Comparison of ENCODE assay signal across 23 cellular contexts in genomic region chr7:138958026-138958956, GRCh38. TPM values are rescaled to one million over a fixed set of nuclear protein-coding genes. Genes with fewer than 3 reads are reported as not detected.
A peak's percentile ranks its signal among the peaks of the same experiment; 100 is the strongest.
DNase-seq lines count a peak whose midpoint lies in the region; ATAC-seq, FAIRE-seq and TF ChIP-seq lines count a peak whose summit lies in the region.
"Had no signal": no experiment of that assay in that cellular context is flagged by ENCODE, and none has a peak within 500 bp of the region (broad histone marks: within the 10 kb centered on the region; RNA-seq: fewer than 3 reads in every experiment).

No MANE protein-coding gene starts in this region.

- H3K9ac ChIP-seq in HepG2 (ENCODE audit: insufficient read depth, low read depth, low read length) (no peak overlapping the region), colonic mucosa (ENCODE audit: low read depth in 2 of 2, low read length in 2 of 2) (no peak overlapping the region)
- H3K9ac ChIP-seq: BLaER1 treated with 17β-estradiol and CSF1 and Interleukin-3, amounts not matched to agents 10 nM and 100 nM had no signal

- H3K27me3 ChIP-seq in right lobe of liver (no peaks in the 10 kb centered on the region), HepG2 (ENCODE audit: control insufficient read depth in 1 of 2, insufficient read depth in 2 of 2, low read length in 2 of 2) (no peaks in the 10 kb centered on the region), dorsolateral prefrontal cortex (peaks cover 0 to 12% (median 0%) of the 10 kb centered on the region in 45 donors), colonic mucosa (no peaks in the 10 kb centered on the region)
- H3K27me3 ChIP-seq: BLaER1 treated with 17β-estradiol and CSF1 and Interleukin-3, amounts not matched to agents 10 nM and 100 nM; brain microvascular endothelial cell; esophagus muscularis mucosa; uterus had no signal

- TF ChIP-seq RAD21 in HepG2 (CRISPR knock-in tag; IDR thresholded peaks at IDR 0.05): no peak

- H3K4me2 ChIP-seq in HepG2 (ENCODE audit: low read depth, low read length): no peak overlapping the region
- H3K4me2 ChIP-seq: BLaER1 treated with 17β-estradiol and CSF1 and Interleukin-3, amounts not matched to agents 10 nM and 100 nM had no signal

- no peaks in the 10 kb centered on the region for H3K27me3 Mint-ChIP-seq in nephron progenitor cell (ENCODE audit: low read depth, poor library complexity)
- H3K27me3 Mint-ChIP-seq: activated naive CD8-positive, alpha-beta T cell treated with anti-CD3 and anti-CD28 coated beads for 36 hours had no signal

- 65% methylated on average over 18 of the region's 20 CpGs for WGBS in right lobe of liver (ENCODE audit: insufficient coverage, low coverage, low lambda C conversion rate, missing lambda C conversion rate)
- 84% methylated on average over 20 of the region's 20 CpGs for WGBS in HepG2 (ENCODE audit: low lambda C conversion rate)

- H3K27ac ChIP-seq in right lobe of liver (no peak overlapping the region), HepG2 (ENCODE audit: extremely low read length, insufficient read depth, low read length) (no peak overlapping the region), dorsolateral prefrontal cortex (peak overlapping the region in 34 of 59 donors; percentile 4 to 75 (median 55)), colonic mucosa (no peak overlapping the region)
- H3K27ac ChIP-seq: BLaER1 treated with 17β-estradiol and CSF1 and Interleukin-3, amounts not matched to agents 10 nM and 100 nM; brain microvascular endothelial cell; esophagus muscularis mucosa; skin epidermis; uterus had no signal

- peaks cover 29% of the 10 kb centered on the region for H3K4me1 Mint-ChIP-seq in nephron progenitor cell
- H3K4me1 Mint-ChIP-seq: activated naive CD8-positive, alpha-beta T cell treated with anti-CD3 and anti-CD28 coated beads for 36 hours had no signal

- H2AFZ ChIP-seq in HepG2 (ENCODE audit: low read length): no peak overlapping the region

- no TSS peak for BruUV-seq in HepG2 (replicated peaks; lab: Mats Ljungman, UMichigan)

- intact Hi-C loops in right lobe of liver (cut with DNase I) (no loop called here), HepG2 (cut with micrococcal nuclease; ENCODE audit: unreplicated experiment) (no loop called here), dorsolateral prefrontal cortex (cut with DNase I) (no loop called here), colonic mucosa (cut with DNase I) (no loop called here)

- TF ChIP-seq CTCF in right lobe of liver (IDR thresholded peaks at IDR 0.05) (no peak), HepG2 (CRISPR knock-in tag; IDR thresholded peaks at IDR 0.05) (no peak), dorsolateral prefrontal cortex (IDR thresholded peaks at IDR 0.05 in 54 of 56, conservative IDR thresholded peaks at IDR 0.05 in 2 of 56; ENCODE audit: low read depth in 1 of 56, partially characterized antibody in 56 of 56) (no peak), nephron progenitor cell (IDR thresholded peaks at IDR 0.05) (no peak), colonic mucosa (IDR thresholded peaks at IDR 0.05) (no peak)

- H3K4me3 ChIP-seq in right lobe of liver (no peak overlapping the region), HepG2 (replicated peaks in 1 of 3; ENCODE audit: insufficient read depth in 1 of 3, low read depth in 2 of 3, low read length in 3 of 3) (no peak overlapping the region), dorsolateral prefrontal cortex (no peak overlapping the region), colonic mucosa (no peak overlapping the region)
- H3K4me3 ChIP-seq: BLaER1 treated with 17β-estradiol and CSF1 and Interleukin-3, amounts not matched to agents 10 nM and 100 nM; esophagus muscularis mucosa; skin epidermis; uterus had no signal

- H3K36me3 ChIP-seq in right lobe of liver (no peaks in the 10 kb centered on the region), HepG2 (replicated peaks in 1 of 2; ENCODE audit: control insufficient read depth in 1 of 2, insufficient read depth in 2 of 2, low read length in 2 of 2) (no peaks in the 10 kb centered on the region), colonic mucosa (no peaks in the 10 kb centered on the region)
- H3K36me3 ChIP-seq: brain microvascular endothelial cell, esophagus muscularis mucosa, uterus had no signal

- DNase-seq in right lobe of liver: no peak
- DNase-seq in HepG2 (ENCODE audit: low spot score): no peak
- DNase-seq in dorsolateral prefrontal cortex: no peak
- DNase-seq in nephron progenitor cell: no peak
- no peak for DNase-seq in activated CD8-positive, alpha-beta memory T cell treated with anti-CD3 and anti-CD28 coated beads, Interleukin-2, amount 50 U/mL, for 4 hours
- no peak for DNase-seq in NOMO-1 treated with DMSO at 0.1 percent for 48 hours (lab: John Stamatoyannopoulos, UW; ENCODE audit: unreplicated experiment)
- DNase-seq in foreskin melanocyte: no peak
- DNase-seq in colonic mucosa: no peak
- DNase-seq: activated naive CD8-positive, alpha-beta T cell treated with anti-CD3 and anti-CD28 coated beads for 36 hours; brain microvascular endothelial cell; glutamatergic neuron; NCI-H1436 treated with DMSO at 0.1 percent for 48 hours; NCI-H82; stimulated activated CD4-positive, alpha-beta T cell treated with anti-CD3 and anti-CD28 coated beads, Interleukin-4, amount 100 ng/mL, for 1 hour; uterus had no signal

- peaks cover 27% of the 10 kb centered on the region for H3K36me3 Mint-ChIP-seq in nephron progenitor cell (ENCODE audit: low read depth)
- H3K36me3 Mint-ChIP-seq: activated naive CD8-positive, alpha-beta T cell treated with anti-CD3 and anti-CD28 coated beads for 36 hours had no signal

- peaks cover 0 to 8% (median 0%) of the 10 kb centered on the region in 4 donors for H3K4me1 ChIP-seq in right lobe of liver
- H3K4me1 ChIP-seq in HepG2 (ENCODE audit: insufficient read depth, low read length): peaks cover 2% of the 10 kb centered on the region
- no peaks in the 10 kb centered on the region for H3K4me1 ChIP-seq in colonic mucosa
- H3K4me1 ChIP-seq: uterus had no signal

- no peaks in the 10 kb centered on the region for H3K9me3 ChIP-seq in right lobe of liver
- H3K9me3 ChIP-seq in HepG2 (ENCODE audit: low read length): no peaks in the 10 kb centered on the region
- H3K9me3 ChIP-seq in colonic mucosa: no peaks in the 10 kb centered on the region
- H3K9me3 ChIP-seq: esophagus muscularis mucosa, uterus had no signal

- TF ChIP-seq EP300 in HepG2 (IDR thresholded peaks at IDR 0.05; ENCODE audit: low read depth in 2 of 2, low read length in 2 of 2) (no peak), HepG2 (CRISPR knock-in tag; IDR thresholded peaks at IDR 0.05; ENCODE audit: borderline replicate concordance) (no peak)

- CTCF ChIA-PET in HepG2 (lab: Yijun Ruan, JAX; ENCODE audit: low intra/inter-chr PET ratio, low total read pairs): no interaction called here

- H3K4me3 Mint-ChIP-seq in nephron progenitor cell: no peak overlapping the region
- H3K4me3 Mint-ChIP-seq: activated naive CD8-positive, alpha-beta T cell treated with anti-CD3 and anti-CD28 coated beads for 36 hours had no signal

- in situ Hi-C loops in HepG2 (cut with HindIII; ENCODE audit: extremely low pct_ligation_motif_present, low pct_unique_long_range_greater_than_20kb): no loop called here

- H3K27ac Mint-ChIP-seq in nephron progenitor cell: peak overlapping the region; percentile 2
- H3K27ac Mint-ChIP-seq: activated naive CD8-positive, alpha-beta T cell treated with anti-CD3 and anti-CD28 coated beads for 36 hours had no signal

- peaks cover 9% of the 10 kb centered on the region for H3K9me3 Mint-ChIP-seq in nephron progenitor cell

- no peaks in the 10 kb centered on the region for H3K79me2 ChIP-seq in HepG2 (ENCODE audit: insufficient read depth, low read length)

- ATAC-seq in right lobe of liver: peak in 3 of 4 donors; percentile 58 to 89 (median 75)
- ATAC-seq in HepG2: no peak

- no peaks in the 10 kb centered on the region for H4K20me1 ChIP-seq in HepG2 (ENCODE audit: insufficient read depth, low read length)

- no peak for FAIRE-seq in HepG2 (lab: Jason Lieb, UNC)
- FAIRE-seq: A204.1, GM19239, H54, RCC 7860, TTC549 had no signal

- no peak for TF ChIP-seq POLR2A in right lobe of liver (IDR thresholded peaks at IDR 0.05)
- TF ChIP-seq POLR2A in HepG2 (IDR thresholded peaks at IDR 0.05; ENCODE audit: insufficient read depth in 1 of 2, low read depth in 2 of 2, low read length in 2 of 2): no peak

- POLR2A ChIA-PET in HepG2 (lab: Yijun Ruan, JAX): no interaction called here

TF ChIP-seq in HepG2, 621 proteins besides CTCF, POLR2A, EP300 and RAD21 (continues in another document):
- no peak for TF ChIP-seq SIN3B (IDR thresholded peaks at IDR 0.05; ENCODE audit: low read length)
- TF ChIP-seq GZF1 (CRISPR knock-in tag; IDR thresholded peaks at IDR 0.05): no peak
- TF ChIP-seq CEBPG (CRISPR knock-in tag; IDR thresholded peaks at IDR 0.05): no peak
- TF ChIP-seq PHF20 (CRISPR knock-in tag; IDR thresholded peaks at IDR 0.05): no peak

RNA-seq across cellular contexts. Expression of gene KIAA1549, which starts 22.9 kb away (rescaled TPM):
- total RNA-seq in right lobe of liver (1 to 10 TPM in 1 of 6 experiments, under 1 TPM in 5; 0.56 to 1.9 (median 0.68) TPM), HepG2 (2016; rRNA removed; fragmentation: Illumina TruSeq; extraction: Trizol) (1.8 TPM in 2 replicates), dorsolateral prefrontal cortex (10 to 100 TPM in 119 of 120 experiments, 1 to 10 TPM in 1; 7.1 to 36.5 (median 21.1) TPM), colonic mucosa (1 to 10 TPM; 2.9 to 3.5 TPM)
- total RNA-seq in HepG2 (2016; cell fraction: cytosol; rRNA removed; fragmentation: Illumina TruSeq; extraction: Trizol; ENCODE audit: low read depth): 0.88 and 1.0 TPM in 2 replicates
- 1.4 and 1.8 TPM in 2 replicates for total RNA-seq in HepG2 (2016; cell fraction: insoluble cytoplasmic fraction; rRNA removed; fragmentation: Illumina TruSeq; extraction: Trizol)
- total RNA-seq in HepG2 (2016; cell fraction: membrane; rRNA removed; fragmentation: Illumina TruSeq; extraction: Trizol): 1.5 and 2.2 TPM in 2 replicates
- total RNA-seq in HepG2 (2016; cell fraction: nucleus; rRNA removed; fragmentation: Illumina TruSeq; extraction: Trizol): 3.1 and 3.6 TPM in 2 replicates
- 1.1 and 1.2 TPM in 2 replicates for polyA plus RNA-seq in HepG2 (2011; rRNA removed)
- 0.95 and 0.96 TPM in 2 replicates for polyA plus RNA-seq in HepG2 (2011; cell fraction: cytosol; rRNA removed)
- polyA plus RNA-seq in HepG2 (2011; cell fraction: nucleus; rRNA removed): 2.4 and 2.6 TPM in 2 replicates
- 1.3 and 2.0 TPM in 2 replicates for polyA plus RNA-seq in HepG2 (2012)
- polyA plus RNA-seq in HepG2 (2016; cell fraction: cytosol; fragmentation: Illumina TruSeq; extraction: Trizol; ENCODE audit: low read depth): 0.15 and 0.22 TPM in 2 replicates
- 1.5 and 1.9 TPM in 2 replicates for polyA plus RNA-seq in HepG2 (2016; cell fraction: insoluble cytoplasmic fraction; fragmentation: Illumina TruSeq; extraction: Trizol; ENCODE audit: low read depth)
- polyA plus RNA-seq in HepG2 (2016; cell fraction: membrane; fragmentation: Illumina TruSeq; extraction: Trizol; ENCODE audit: low read depth): 0.65 and 1.0 TPM in 2 replicates
- polyA plus RNA-seq in HepG2 (2016; cell fraction: nucleus; fragmentation: Illumina TruSeq; extraction: Trizol; ENCODE audit: insufficient read depth, low read depth): 4.3 and 4.8 TPM in 2 replicates
- polyA minus RNA-seq in HepG2 (2011; rRNA and poly(A)+ RNA removed; ENCODE audit: low replicate concordance): 4.4 and 12.3 TPM in 2 replicates
- 1.8 and 3.1 TPM in 2 replicates for polyA minus RNA-seq in HepG2 (2011; cell fraction: cytosol; rRNA and poly(A)+ RNA removed)
- 2.6 and 3.1 TPM in 2 replicates for polyA minus RNA-seq in HepG2 (2011; cell fraction: nucleus; rRNA and poly(A)+ RNA removed)

Comparison
In these comparisons a context has a peak if more than half of its experiments do, and no peak if none do; other contexts are left out.
1. H3K27ac ChIP-seq: peak in dorsolateral prefrontal cortex (34 of 59); none in right lobe of liver (0 of 3), HepG2 (single experiment) and colonic mucosa (single experiment).